Comparison of ENCODE assay signal across 26 cellular contexts in the genomic region with DNA sequence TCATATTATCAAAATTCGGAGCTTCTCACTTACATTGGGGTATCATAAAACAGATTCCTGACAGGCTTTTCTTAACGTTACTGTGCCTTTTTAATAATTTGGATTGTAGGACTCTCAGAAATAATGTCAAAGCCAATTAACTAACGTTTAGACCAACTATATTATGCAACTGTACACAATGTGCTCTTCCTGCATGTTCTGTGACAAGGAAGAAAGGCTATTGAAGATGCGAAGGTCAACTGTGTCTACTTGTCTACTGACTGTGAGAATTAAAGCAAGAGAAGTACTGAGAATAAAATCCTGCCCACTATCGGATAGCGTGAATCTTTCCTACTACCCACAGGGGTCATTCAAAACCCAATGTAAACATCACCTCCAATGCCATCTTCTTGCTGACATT.
A peak's percentile ranks its signal among the peaks of the same experiment; 100 is the strongest.
DNase-seq lines count a peak whose midpoint lies in the region; ATAC-seq, FAIRE-seq and TF ChIP-seq lines count a peak whose summit lies in the region.
"Had no signal": no experiment of that assay in that cellular context is flagged by ENCODE, and none has a peak within 500 bp of the region (broad histone marks: within the 10 kb centered on the region; RNA-seq: fewer than 3 reads in every experiment).

No MANE protein-coding gene starts in this region.

- H2AK5ac ChIP-seq in IMR-90 (ENCODE audit: low read depth, low read length): no peak overlapping the region

- H3K27ac Mint-ChIP-seq in T-cell: no peak overlapping the region
- H3K27ac Mint-ChIP-seq: CD14-positive monocyte; CD4-positive, alpha-beta memory T cell; CD4-positive, CD25-positive, alpha-beta regulatory T cell; CD8-positive, alpha-beta memory T cell had no signal

- peak overlapping the region; percentile 47; the same call in 1 of the 3 replicates for H2BK15ac ChIP-seq in IMR-90 (ENCODE audit: low read depth, low read length)

- in situ Hi-C loops in HepG2 (cut with HindIII; ENCODE audit: extremely low pct_ligation_motif_present, low pct_unique_long_range_greater_than_20kb) (no loop called here), IMR-90 (cut with MboI; ENCODE audit: low sequenced_read_pairs) (no loop called here)

- H2BK20ac ChIP-seq in IMR-90 (ENCODE audit: low read depth, low read length): peak overlapping the region; percentile 13; the same call in 1 of the 2 replicates

- H2AFZ ChIP-seq in HepG2 (ENCODE audit: low read length): no peak overlapping the region
- no peak overlapping the region for H2AFZ ChIP-seq in IMR-90 (replicated peaks; ENCODE audit: low read length, poor library complexity)

- H3K23ac ChIP-seq in IMR-90 (ENCODE audit: low read depth, low read length): no peak overlapping the region

- BruUV-seq in HepG2 (replicated peaks; lab: Mats Ljungman, UMichigan) (no TSS peak), IMR-90 (replicated peaks; lab: Mats Ljungman, UMichigan) (no TSS peak)

- no peaks in the 10 kb centered on the region for H3K36me3 ChIP-seq in HepG2 (replicated peaks in 1 of 2; ENCODE audit: control insufficient read depth in 1 of 2, insufficient read depth in 2 of 2, low read length in 2 of 2)
- H3K36me3 ChIP-seq in right lobe of liver: peaks cover 0 to 2% (median 0%) of the 10 kb centered on the region in 4 donors
- H3K36me3 ChIP-seq in IMR-90 (ENCODE audit: control insufficient read depth, insufficient read depth, low read length): no peaks in the 10 kb centered on the region; the same call in 1 of the 2 replicates
- H3K36me3 ChIP-seq: BE2C had no signal

- H3K27ac ChIP-seq in HepG2 (ENCODE audit: extremely low read length, insufficient read depth, low read length) (no peak overlapping the region), right lobe of liver (no peak overlapping the region), IMR-90 (ENCODE audit: insufficient read depth, low read length) (no peak overlapping the region)
- H3K27ac ChIP-seq: BLaER1 had no signal

- H3K4me1 Mint-ChIP-seq in T-cell: no peaks in the 10 kb centered on the region
- H3K4me1 Mint-ChIP-seq: CD14-positive monocyte; CD4-positive, alpha-beta memory T cell; CD8-positive, alpha-beta memory T cell had no signal

- H3K79me1 ChIP-seq in IMR-90 (ENCODE audit: low read depth in 1 of 2, low read length in 2 of 2): peaks cover 3 to 11% of the 10 kb centered on the region in 2 experiments; a peak in 1 of 4 replicates

- H3K4me3 ChIP-seq in HepG2 (replicated peaks in 1 of 3; ENCODE audit: insufficient read depth in 1 of 3, low read depth in 2 of 3, low read length in 3 of 3) (no peak overlapping the region), right lobe of liver (no peak overlapping the region), IMR-90 (ENCODE audit: insufficient read depth, low read depth, low read length) (no peak overlapping the region)
- H3K4me3 ChIP-seq: BLaER1, GM12878 had no signal

- H3K9me3 ChIP-seq in HepG2 (ENCODE audit: low read length) (no peaks in the 10 kb centered on the region), right lobe of liver (no peaks in the 10 kb centered on the region), IMR-90 (ENCODE audit: control insufficient read depth, insufficient read depth, low read length) (no peaks in the 10 kb centered on the region)
- H3K9me3 ChIP-seq: BE2C, BLaER1 had no signal

- FAIRE-seq in HepG2 (lab: Jason Lieb, UNC): no peak
- FAIRE-seq: A204.1, GM12878, GM12892, GM18507 had no signal

- H3K79me2 ChIP-seq in HepG2 (ENCODE audit: insufficient read depth, low read length): no peaks in the 10 kb centered on the region

- no peak overlapping the region for H3K14ac ChIP-seq in IMR-90 (replicated peaks; ENCODE audit: low read depth, low read length)

- no peaks in the 10 kb centered on the region for H3K9me3 Mint-ChIP-seq in T-cell
- H3K9me3 Mint-ChIP-seq: CD14-positive monocyte; CD4-positive, alpha-beta memory T cell; CD4-positive, CD25-positive, alpha-beta regulatory T cell; CD8-positive, alpha-beta memory T cell had no signal

- H3K56ac ChIP-seq in IMR-90 (ENCODE audit: extremely low read depth, insufficient read depth, low read length): no peak overlapping the region

- H4K8ac ChIP-seq in IMR-90 (ENCODE audit: low read depth in 2 of 2, low read length in 2 of 2): no peak overlapping the region; a peak in 1 of 4 replicates

- no peak overlapping the region for H4K5ac ChIP-seq in IMR-90 (ENCODE audit: low read depth, low read length)

- no peak overlapping the region for H2BK5ac ChIP-seq in IMR-90 (ENCODE audit: low read depth, low read length, poor library complexity, severe bottlenecking)

- no peaks in the 10 kb centered on the region for H3K27me3 Mint-ChIP-seq in T-cell
- H3K27me3 Mint-ChIP-seq: CD4-positive, alpha-beta memory T cell; CD4-positive, CD25-positive, alpha-beta regulatory T cell; CD8-positive, alpha-beta memory T cell had no signal

- no peaks in the 10 kb centered on the region for H4K20me1 ChIP-seq in HepG2 (ENCODE audit: insufficient read depth, low read length)
- no peaks in the 10 kb centered on the region for H4K20me1 ChIP-seq in IMR-90 (ENCODE audit: insufficient read depth, low read length)
- H4K20me1 ChIP-seq: BLaER1 had no signal

- no peak for TF ChIP-seq CTCF in HepG2 (CRISPR knock-in tag; IDR thresholded peaks at IDR 0.05)
- TF ChIP-seq CTCF in right lobe of liver (IDR thresholded peaks at IDR 0.05): no peak
- no peak for TF ChIP-seq CTCF in IMR-90 (conservative IDR thresholded peaks at IDR 0.05; ENCODE audit: low read depth, low read length)

- peak; percentile 27 for DNase-seq in HepG2 (ENCODE audit: low spot score)
- DNase-seq in right lobe of liver: no peak
- DNase-seq in IMR-90: no peak
- DNase-seq in T-cell: no peak
- DNase-seq in foreskin melanocyte: no peak
- DNase-seq: 8988T; ACHN; BE2C; C1 segment of cervical spinal cord; CD4-positive, alpha-beta memory T cell; CD4-positive, CD25-positive, alpha-beta regulatory T cell; CD8-positive, alpha-beta memory T cell; COR-L47; DMS 273 treated with DMSO at 0.1 percent for 48 hours; DMS153; DMS53; DMS79; DND-41; EL; GDM1 had no signal

- dilution Hi-C loops in IMR-90 (cut with HindIII; ENCODE audit: low sequenced_read_pairs, unreplicated experiment): no loop called here

- 85% methylated on average over 6 of the region's 6 CpGs for WGBS in HepG2 (ENCODE audit: low lambda C conversion rate)
- 83% methylated on average over 6 of the region's 6 CpGs for WGBS in right lobe of liver (ENCODE audit: insufficient coverage, low coverage, low lambda C conversion rate, missing lambda C conversion rate)
- no CpG with 5 or more reads among the region's 6 CpGs for WGBS in IMR-90 (ENCODE audit: extremely low coverage in 2 of 2, insufficient read length in 1 of 2), 2 experiments

- no peak overlapping the region for H3K4me3 Mint-ChIP-seq in T-cell
- H3K4me3 Mint-ChIP-seq: CD14-positive monocyte; CD4-positive, alpha-beta memory T cell; CD4-positive, CD25-positive, alpha-beta regulatory T cell; CD8-positive, alpha-beta memory T cell had no signal

- 0 out of 2 replicates have a peak overlapping the region, but pooled peaks have one; percentile 27 for H2BK120ac ChIP-seq in IMR-90 (ENCODE audit: low read depth, low read length)

- no peak overlapping the region for H3K4ac ChIP-seq in IMR-90 (ENCODE audit: low read depth, low read length)

- no peak overlapping the region for H3K4me2 ChIP-seq in HepG2 (ENCODE audit: low read depth, low read length)
- no peak overlapping the region for H3K4me2 ChIP-seq in IMR-90 (ENCODE audit: low read depth, low read length)
- H3K4me2 ChIP-seq: BLaER1 had no signal

- peaks cover 8% of the 10 kb centered on the region for H3K9me1 ChIP-seq in IMR-90 (ENCODE audit: insufficient read depth, low read length)

- H3K18ac ChIP-seq in IMR-90 (ENCODE audit: low read depth, low read length): no peak overlapping the region

- no peak overlapping the region for H2AK9ac ChIP-seq in IMR-90 (replicated peaks; ENCODE audit: low read depth, low read length, poor library complexity)

- TF ChIP-seq EP300 in HepG2 (IDR thresholded peaks at IDR 0.05; ENCODE audit: low read depth in 2 of 2, low read length in 2 of 2) (no peak), HepG2 (CRISPR knock-in tag; IDR thresholded peaks at IDR 0.05; ENCODE audit: borderline replicate concordance) (no peak)

- intact Hi-C loops in HepG2 (cut with micrococcal nuclease; ENCODE audit: unreplicated experiment) (no loop called here), right lobe of liver (cut with DNase I) (no loop called here), IMR-90 (cut with micrococcal nuclease) (loop anchor here (5.0 kb wide), 1 partner anchor 126 kb away; no protein-coding TSS in a partner anchor)

- POLR2A ChIA-PET in HepG2 (lab: Yijun Ruan, JAX): no interaction called here
- POLR2A ChIA-PET in IMR-90 (lab: Charles Lee; ENCODE audit: unreplicated experiment): no interaction called here
- POLR2A ChIA-PET in T-cell (lab: Charles Lee): no interaction called here

- peaks cover 30% of the 10 kb centered on the region for H3K4me1 ChIP-seq in HepG2 (ENCODE audit: insufficient read depth, low read length)
- H3K4me1 ChIP-seq in right lobe of liver: peaks cover 0 to 2% (median 0%) of the 10 kb centered on the region in 4 donors
- H3K4me1 ChIP-seq in IMR-90 (ENCODE audit: control insufficient read depth, insufficient read depth, low read length): peaks cover 15% of the 10 kb centered on the region
- H3K4me1 ChIP-seq: BLaER1 had no signal

- no peak overlapping the region for H3K9ac ChIP-seq in HepG2 (ENCODE audit: insufficient read depth, low read depth, low read length)
- no peak overlapping the region for H3K9ac ChIP-seq in IMR-90 (ENCODE audit: low read depth, low read length)
- H3K9ac ChIP-seq: BLaER1 had no signal

- CTCF ChIA-PET in HepG2 (lab: Yijun Ruan, JAX; ENCODE audit: low intra/inter-chr PET ratio, low total read pairs): no interaction called here
- CTCF ChIA-PET in IMR-90 (lab: Yijun Ruan, JAX): no interaction called here
- CTCF ChIA-PET in T-cell (lab: Charles Lee): no interaction called here

- H4K91ac ChIP-seq in IMR-90 (ENCODE audit: insufficient read depth, low read depth, low read length): peak overlapping the region; percentile 56

- TF ChIP-seq RAD21 in HepG2 (CRISPR knock-in tag; IDR thresholded peaks at IDR 0.05): no peak
- TF ChIP-seq RAD21 in IMR-90 (IDR thresholded peaks at IDR 0.05; ENCODE audit: low read length): no peak

- H3K36me3 Mint-ChIP-seq in T-cell: peaks cover 59% of the 10 kb centered on the region

- TF ChIP-seq POLR2A in HepG2 (IDR thresholded peaks at IDR 0.05; ENCODE audit: insufficient read depth in 1 of 2, low read depth in 2 of 2, low read length in 2 of 2): no peak
- no peak for TF ChIP-seq POLR2A in right lobe of liver (IDR thresholded peaks at IDR 0.05)
- no peak for TF ChIP-seq POLR2A in IMR-90 (IDR thresholded peaks at IDR 0.05; ENCODE audit: low read depth, low read length)

- H3K27me3 ChIP-seq in HepG2 (ENCODE audit: control insufficient read depth in 1 of 2, insufficient read depth in 2 of 2, low read length in 2 of 2): no peaks in the 10 kb centered on the region
- no peaks in the 10 kb centered on the region for H3K27me3 ChIP-seq in right lobe of liver
- H3K27me3 ChIP-seq in IMR-90 (ENCODE audit: control insufficient read depth, insufficient read depth, low read length): no peaks in the 10 kb centered on the region
- H3K27me3 ChIP-seq: BE2C, BLaER1 had no signal

- ATAC-seq in HepG2 (no peak), right lobe of liver (no peak), IMR-90 (ENCODE audit: low read depth) (no peak), T-cell (replicated peaks in 1 of 4) (no peak)
- ATAC-seq: GM12878 had no signal

TF ChIP-seq in IMR-90, 13 proteins besides CTCF, POLR2A, EP300 and RAD21 (continues in another document):
- TF ChIP-seq NFE2L2 (IDR thresholded peaks at IDR 0.05; ENCODE audit: low read depth, low read length) (no peak), RFX5 (IDR thresholded peaks at IDR 0.05; ENCODE audit: low read depth, low read length) (no peak)
